In the genomic region with DNA sequence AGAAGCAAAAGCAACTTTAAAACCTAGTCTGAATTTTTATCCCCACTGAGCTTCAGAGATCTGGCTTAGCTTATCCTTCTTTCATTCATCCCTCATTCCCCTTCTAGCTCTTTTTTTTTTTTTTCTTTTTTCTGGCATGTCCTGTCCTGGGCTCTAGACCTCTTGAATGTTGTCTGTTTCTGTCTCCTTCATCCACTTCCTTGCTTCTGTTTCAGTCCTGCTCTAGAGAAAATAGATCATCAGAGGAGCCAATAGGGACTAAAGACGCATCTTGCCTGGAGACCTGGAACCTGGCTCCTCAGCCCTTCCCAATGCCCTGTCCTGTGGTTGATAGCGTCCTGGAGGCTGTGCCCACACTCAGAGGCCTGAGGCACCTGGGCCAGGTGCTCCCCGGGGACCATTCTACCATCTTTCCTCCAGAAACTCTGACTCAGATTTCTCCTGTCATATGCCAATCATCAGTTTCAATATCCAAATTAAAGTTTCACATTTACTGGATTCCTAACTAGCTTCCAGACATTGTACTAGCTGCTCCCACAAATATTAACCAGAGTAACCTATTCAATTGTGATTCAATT, we compare ENCODE assay signal across 14 cellular contexts.
DNase-seq lines count a peak whose midpoint lies in the region; ATAC-seq lines count a peak whose summit lies in the region.
"Had no signal": no experiment of that assay in that cellular context is flagged by ENCODE, and none has a peak within 500 bp of the region (broad histone marks: within the 10 kb centered on the region; RNA-seq: fewer than 3 reads in every experiment).

No MANE protein-coding gene starts in this region.

- ATAC-seq in HG02938 (IDR thresholded peaks at IDR 0.05; ENCODE audit: unreplicated experiment) (peak; percentile 88), GM18519 (IDR thresholded peaks at IDR 0.05; ENCODE audit: low FRiP score, unreplicated experiment) (no peak), GM19452 (IDR thresholded peaks at IDR 0.05; ENCODE audit: unreplicated experiment) (no peak), HG02870 (IDR thresholded peaks at IDR 0.05; ENCODE audit: unreplicated experiment) (no peak)
- ATAC-seq in activated T-helper 17 cell treated with anti-CD3 and anti-CD28 coated beads, Interleukin-2, amount 50 U/mL, for 72 hours (replicated peaks): peak; percentile 54
- ATAC-seq: HCT116 had no signal

- no peak overlapping the region for H3K27ac Mint-ChIP-seq in activated T-helper 17 cell treated with anti-CD3 and anti-CD28 coated beads, Interleukin-2, amount 50 U/mL, for 72 hours

- no peaks in the 10 kb centered on the region for H3K9me3 Mint-ChIP-seq in activated T-helper 17 cell treated with anti-CD3 and anti-CD28 coated beads, Interleukin-2, amount 50 U/mL, for 72 hours

- H3K36me3 Mint-ChIP-seq in activated T-helper 17 cell treated with anti-CD3 and anti-CD28 coated beads, Interleukin-2, amount 50 U/mL, for 72 hours (ENCODE audit: low read depth): no peaks in the 10 kb centered on the region
- H3K36me3 Mint-ChIP-seq: CD4-positive, alpha-beta memory T cell had no signal

- peaks cover 6% of the 10 kb centered on the region for H3K4me1 Mint-ChIP-seq in activated T-helper 17 cell treated with anti-CD3 and anti-CD28 coated beads, Interleukin-2, amount 50 U/mL, for 72 hours

- H3K27me3 Mint-ChIP-seq in activated T-helper 17 cell treated with anti-CD3 and anti-CD28 coated beads, Interleukin-2, amount 50 U/mL, for 72 hours: peaks cover 5% of the 10 kb centered on the region

- DNase-seq in renal cortical epithelial cell (ENCODE audit: low read depth): peak; percentile 5
- DNase-seq: C1 segment of cervical spinal cord; Caco-2; CD4-positive, alpha-beta memory T cell; DMS153; DND-41; GM23248; H9 had no signal

- H3K4me3 Mint-ChIP-seq in activated T-helper 17 cell treated with anti-CD3 and anti-CD28 coated beads, Interleukin-2, amount 50 U/mL, for 72 hours: no peak overlapping the region
- H3K4me3 Mint-ChIP-seq: CD4-positive, alpha-beta memory T cell; H9 had no signal

Comparison
In these comparisons a context has a peak if more than half of its experiments do, and no peak if none do; other contexts are left out.
1. ATAC-seq: peak in HG02938 (single experiment) and activated T-helper 17 cell treated with anti-CD3 and anti-CD28 coated beads, Interleukin-2, amount 50 U/mL, for 72 hours (single experiment); none in GM18519 (single experiment), GM19452 (single experiment) and HG02870 (single experiment).